8 cellular contexts compared by ENCODE assay signal in genomic region chr1:121184290-121185127, GRCh38. TPM values are rescaled to one million over a fixed set of nuclear protein-coding genes. Genes with fewer than 3 reads are reported as not detected.
DNase-seq lines count a peak whose midpoint lies in the region; ATAC-seq, FAIRE-seq and TF ChIP-seq lines count a peak whose summit lies in the region.
"Not testable (repeated sequence)": the region's sequence is repeated elsewhere in the genome, so short reads cannot be mapped to it uniquely, and the experiment has no call there.

TSS of gene FAM72B (minus strand) at chr1:121184340. CDS start at chr1:121183489, 851 bp downstream.
TSS of gene SRGAP2C (plus strand) at chr1:121184975. CDS start at chr1:121187447, 2,472 bp downstream.

- H3K9me3 ChIP-seq in kidney (ENCODE audit: control insufficient read depth in 1 of 2, low read length in 2 of 2): not testable (repeated sequence)

- intact Hi-C loops in kidney (cut with DNase I): not testable (repeated sequence)

- H3K4me3 ChIP-seq in kidney (ENCODE audit: low read length in 2 of 2): not testable (repeated sequence)

- not testable (repeated sequence) for TF ChIP-seq CTCF in kidney (IDR thresholded peaks at IDR 0.05; ENCODE audit: borderline replicate concordance, extremely low read depth, insufficient read depth)

- peak; percentile 88 for ATAC-seq in GM19324 (IDR thresholded peaks at IDR 0.05; ENCODE audit: low FRiP score, unreplicated experiment)
- ATAC-seq in HG03439 (IDR thresholded peaks at IDR 0.05; ENCODE audit: unreplicated experiment): peak; percentile 87

- not testable (repeated sequence) for H3K36me3 ChIP-seq in kidney (ENCODE audit: control insufficient read depth in 1 of 2, insufficient read depth in 2 of 2, low read length in 2 of 2)

- not testable (repeated sequence) for H3K27ac ChIP-seq in kidney (ENCODE audit: low read depth in 2 of 2, low read length in 2 of 2)

- not testable (repeated sequence) for H3K4me1 ChIP-seq in kidney (ENCODE audit: control insufficient read depth in 1 of 2, insufficient read depth in 1 of 2, low read depth in 1 of 2, low read length in 2 of 2)

- peak; percentile 97 for FAIRE-seq in kidney (lab: Jason Lieb, UNC)

- not testable (repeated sequence) for H3K9ac ChIP-seq in kidney (ENCODE audit: low read length in 2 of 2)

- DNase-seq in AML-193 (lab: John Stamatoyannopoulos, UW) (peak; percentile 88), NCI-H510A treated with DMSO at 0.1 percent for 48 hours (lab: John Stamatoyannopoulos, UW) (peak; percentile 89), cerebellar nuclear complex (lab: John Stamatoyannopoulos, UW) (peak; percentile 97 to 99), kidney (peak; percentile 96)
- DNase-seq in activated CD4-positive, alpha-beta T cell treated with anti-CD3 and anti-CD28 coated beads for 1 hour: peak; percentile 85
- DNase-seq in stimulated activated CD4-positive, alpha-beta T cell treated with anti-CD3 and anti-CD28 coated beads, Interleukin-1b, Interleukin-23, amount 100 ng/mL, for 1 hour (ENCODE audit: low read depth in 2 of 2): peak; percentile 63 to 81

RNA-seq across cellular contexts. Expression of gene FAM72B, which starts in this region (rescaled TPM):
- 0.54 TPM for total RNA-seq in kidney
- polyA plus RNA-seq in kidney (ENCODE audit: insufficient read depth, low read depth, low replicate concordance): 0.56 TPM

RNA-seq across cellular contexts. Expression of gene SRGAP2C, which starts in this region (rescaled TPM):
- total RNA-seq in kidney: 29.1 TPM
- 6.6 TPM for polyA plus RNA-seq in kidney (ENCODE audit: insufficient read depth, low read depth, low replicate concordance)
